In genomic region chr13:33144358-33144784, GRCh38 we compare ENCODE assay signal across 21 cellular contexts.
DNase-seq lines count a peak whose midpoint lies in the region; TF ChIP-seq lines count a peak whose summit lies in the region.
"Had no signal": no experiment of that assay in that cellular context is flagged by ENCODE, and none has a peak within 500 bp of the region (broad histone marks: within the 10 kb centered on the region; RNA-seq: fewer than 3 reads in every experiment).

No MANE protein-coding gene starts in this region.

- TF ChIP-seq CTCF in HFFc6 (IDR thresholded peaks at IDR 0.05) (no peak), osteocyte (IDR thresholded peaks at IDR 0.05) (no peak)

- CTCF ChIA-PET in activated CD4-positive, alpha-beta memory T cell treated with anti-CD3 and anti-CD28 coated beads, Interleukin-2, amount 10 ng/mL, durations not matched to agents 7 days and 5 days (lab: Charles Lee): no interaction called here
- CTCF ChIA-PET in activated CD4-positive, alpha-beta memory T cell treated with anti-CD3 and anti-CD28 coated beads for 36 hours (lab: Charles Lee): no interaction called here

- peaks cover 8% of the 10 kb centered on the region for H3K36me3 Mint-ChIP-seq in activated CD4-positive, alpha-beta memory T cell treated with anti-CD3 and anti-CD28 coated beads, Interleukin-2, amount 10 ng/mL, durations not matched to agents 7 days and 5 days (ENCODE audit: low read depth)
- H3K36me3 Mint-ChIP-seq in activated CD4-positive, alpha-beta memory T cell treated with anti-CD3 and anti-CD28 coated beads for 36 hours: no peaks in the 10 kb centered on the region
- peaks cover 54% of the 10 kb centered on the region for H3K36me3 Mint-ChIP-seq in HFFc6 (ENCODE audit: low read depth)
- H3K36me3 Mint-ChIP-seq in activated T-helper 1 cell treated with anti-CD3 and anti-CD28 coated beads, Interleukin-12 subunit alpha, Interleukin-12 subunit beta, Interleukin-2, Interleukin-4 antibody, amounts not matched to agents 30 ng/mL and 10 ng/mL and 1 ng/mL, durations not matched to agents 14 hours and 24 hours and 36 hours (ENCODE audit: low read depth): peaks cover 29% of the 10 kb centered on the region
- H3K36me3 Mint-ChIP-seq in osteocyte (ENCODE audit: unreplicated experiment): peaks cover 59% of the 10 kb centered on the region
- H3K36me3 Mint-ChIP-seq: CD8-positive, alpha-beta T cell had no signal

- peaks cover 13% of the 10 kb centered on the region for H3K9me3 Mint-ChIP-seq in activated CD4-positive, alpha-beta memory T cell treated with anti-CD3 and anti-CD28 coated beads, Interleukin-2, amount 10 ng/mL, durations not matched to agents 7 days and 5 days
- no peaks in the 10 kb centered on the region for H3K9me3 Mint-ChIP-seq in activated CD4-positive, alpha-beta memory T cell treated with anti-CD3 and anti-CD28 coated beads for 36 hours
- H3K9me3 Mint-ChIP-seq in HFFc6 (no peaks in the 10 kb centered on the region), osteocyte (ENCODE audit: unreplicated experiment) (peaks cover 16% of the 10 kb centered on the region)
- H3K9me3 Mint-ChIP-seq in activated T-helper 1 cell treated with anti-CD3 and anti-CD28 coated beads, Interleukin-12 subunit alpha, Interleukin-12 subunit beta, Interleukin-2, Interleukin-4 antibody, amounts not matched to agents 30 ng/mL and 10 ng/mL and 1 ng/mL, durations not matched to agents 14 hours and 24 hours and 36 hours: peaks cover 39% of the 10 kb centered on the region
- H3K9me3 Mint-ChIP-seq: CD8-positive, alpha-beta T cell had no signal

- intact Hi-C loops in activated CD4-positive, alpha-beta memory T cell treated with anti-CD3 and anti-CD28 coated beads for 36 hours (cut with micrococcal nuclease): no loop called here
- intact Hi-C loops in activated T-helper 1 cell treated with anti-CD3 and anti-CD28 coated beads, Interleukin-12 subunit alpha, Interleukin-12 subunit beta, Interleukin-2, Interleukin-4 antibody, amounts not matched to agents 30 ng/mL and 10 ng/mL and 1 ng/mL, durations not matched to agents 14 hours and 24 hours and 36 hours (cut with micrococcal nuclease): no loop called here

- no peak overlapping the region for H3K4me3 Mint-ChIP-seq in activated CD4-positive, alpha-beta memory T cell treated with anti-CD3 and anti-CD28 coated beads, Interleukin-2, amount 10 ng/mL, durations not matched to agents 7 days and 5 days
- no peak overlapping the region for H3K4me3 Mint-ChIP-seq in activated CD4-positive, alpha-beta memory T cell treated with anti-CD3 and anti-CD28 coated beads for 36 hours
- H3K4me3 Mint-ChIP-seq in HFFc6: no peak overlapping the region
- H3K4me3 Mint-ChIP-seq in activated T-helper 1 cell treated with anti-CD3 and anti-CD28 coated beads, Interleukin-12 subunit alpha, Interleukin-12 subunit beta, Interleukin-2, Interleukin-4 antibody, amounts not matched to agents 30 ng/mL and 10 ng/mL and 1 ng/mL, durations not matched to agents 14 hours and 24 hours and 36 hours: no peak overlapping the region
- no peak overlapping the region for H3K4me3 Mint-ChIP-seq in osteocyte (ENCODE audit: unreplicated experiment)
- H3K4me3 Mint-ChIP-seq: CD8-positive, alpha-beta T cell had no signal

- H3K27ac Mint-ChIP-seq in activated CD4-positive, alpha-beta memory T cell treated with anti-CD3 and anti-CD28 coated beads, Interleukin-2, amount 10 ng/mL, durations not matched to agents 7 days and 5 days: peak overlapping the region; percentile 5
- H3K27ac Mint-ChIP-seq in activated CD4-positive, alpha-beta memory T cell treated with anti-CD3 and anti-CD28 coated beads for 36 hours: no peak overlapping the region
- H3K27ac Mint-ChIP-seq in HFFc6 (peak overlapping the region; percentile 12; the same call in 1 of the 2 replicates), osteocyte (ENCODE audit: unreplicated experiment) (peak overlapping the region; percentile 45)
- peak overlapping the region; percentile 27 for H3K27ac Mint-ChIP-seq in activated T-helper 1 cell treated with anti-CD3 and anti-CD28 coated beads, Interleukin-12 subunit alpha, Interleukin-12 subunit beta, Interleukin-2, Interleukin-4 antibody, amounts not matched to agents 30 ng/mL and 10 ng/mL and 1 ng/mL, durations not matched to agents 14 hours and 24 hours and 36 hours
- H3K27ac Mint-ChIP-seq: CD8-positive, alpha-beta T cell had no signal

- H3K4me1 Mint-ChIP-seq in activated CD4-positive, alpha-beta memory T cell treated with anti-CD3 and anti-CD28 coated beads, Interleukin-2, amount 10 ng/mL, durations not matched to agents 7 days and 5 days: peaks cover 23% of the 10 kb centered on the region
- peaks cover 16% of the 10 kb centered on the region for H3K4me1 Mint-ChIP-seq in activated CD4-positive, alpha-beta memory T cell treated with anti-CD3 and anti-CD28 coated beads for 36 hours (ENCODE audit: low read depth)
- H3K4me1 Mint-ChIP-seq in HFFc6 (ENCODE audit: low read depth): peaks cover 30% of the 10 kb centered on the region
- peaks cover 40% of the 10 kb centered on the region for H3K4me1 Mint-ChIP-seq in activated T-helper 1 cell treated with anti-CD3 and anti-CD28 coated beads, Interleukin-12 subunit alpha, Interleukin-12 subunit beta, Interleukin-2, Interleukin-4 antibody, amounts not matched to agents 30 ng/mL and 10 ng/mL and 1 ng/mL, durations not matched to agents 14 hours and 24 hours and 36 hours (ENCODE audit: low read depth)
- H3K4me1 Mint-ChIP-seq in osteocyte (ENCODE audit: unreplicated experiment): peaks cover 31% of the 10 kb centered on the region

- no peaks in the 10 kb centered on the region for H3K27me3 Mint-ChIP-seq in activated CD4-positive, alpha-beta memory T cell treated with anti-CD3 and anti-CD28 coated beads, Interleukin-2, amount 10 ng/mL, durations not matched to agents 7 days and 5 days
- H3K27me3 Mint-ChIP-seq in activated CD4-positive, alpha-beta memory T cell treated with anti-CD3 and anti-CD28 coated beads for 36 hours: peaks cover 11% of the 10 kb centered on the region
- H3K27me3 Mint-ChIP-seq in HFFc6 (ENCODE audit: insufficient read depth) (peaks cover 2% of the 10 kb centered on the region), osteocyte (ENCODE audit: unreplicated experiment) (no peaks in the 10 kb centered on the region)
- H3K27me3 Mint-ChIP-seq in activated T-helper 1 cell treated with anti-CD3 and anti-CD28 coated beads, Interleukin-12 subunit alpha, Interleukin-12 subunit beta, Interleukin-2, Interleukin-4 antibody, amounts not matched to agents 30 ng/mL and 10 ng/mL and 1 ng/mL, durations not matched to agents 14 hours and 24 hours and 36 hours (ENCODE audit: insufficient read depth): no peaks in the 10 kb centered on the region

- POLR2A ChIA-PET in activated CD4-positive, alpha-beta memory T cell treated with anti-CD3 and anti-CD28 coated beads, Interleukin-2, amount 10 ng/mL, durations not matched to agents 7 days and 5 days (lab: Charles Lee): no interaction called here
- POLR2A ChIA-PET in activated CD4-positive, alpha-beta memory T cell treated with anti-CD3 and anti-CD28 coated beads for 36 hours (lab: Charles Lee): no interaction called here

- no peak for DNase-seq in activated CD4-positive, alpha-beta memory T cell treated with anti-CD3 and anti-CD28 coated beads, Interleukin-2, amount 10 ng/mL, durations not matched to agents 7 days and 5 days
- DNase-seq in activated CD4-positive, alpha-beta memory T cell treated with anti-CD3 and anti-CD28 coated beads for 36 hours: no peak
- DNase-seq in HFFc6 (no peak), osteocyte (ENCODE audit: extremely low spot score, unreplicated experiment) (no peak), iPS-NIHi7 (ENCODE audit: extremely low spot score) (no peak), germinal center (ENCODE audit: low spot score) (no peak)
- DNase-seq in activated T-helper 1 cell treated with anti-CD3 and anti-CD28 coated beads, Interleukin-12 subunit alpha, Interleukin-12 subunit beta, Interleukin-2, Interleukin-4 antibody, amounts not matched to agents 30 ng/mL and 10 ng/mL and 1 ng/mL, durations not matched to agents 14 hours and 24 hours and 36 hours (ENCODE audit: low spot score): no peak
- no peak for DNase-seq in activated effector memory CD4-positive, alpha-beta T cell treated with Interleukin-2 at 50 U/mL for 16 hours
- DNase-seq: ACHN; CD8-positive, alpha-beta T cell; DND-41; IMR-90; MV-4-11; NCI-H1694; NCI-H2081; NCI-H2171; NCI-H345; NCI-H524; NCI-H774; SIG-M5; SK-N-SH had no signal
